20 cellular contexts compared by ENCODE assay signal in the genomic region with DNA sequence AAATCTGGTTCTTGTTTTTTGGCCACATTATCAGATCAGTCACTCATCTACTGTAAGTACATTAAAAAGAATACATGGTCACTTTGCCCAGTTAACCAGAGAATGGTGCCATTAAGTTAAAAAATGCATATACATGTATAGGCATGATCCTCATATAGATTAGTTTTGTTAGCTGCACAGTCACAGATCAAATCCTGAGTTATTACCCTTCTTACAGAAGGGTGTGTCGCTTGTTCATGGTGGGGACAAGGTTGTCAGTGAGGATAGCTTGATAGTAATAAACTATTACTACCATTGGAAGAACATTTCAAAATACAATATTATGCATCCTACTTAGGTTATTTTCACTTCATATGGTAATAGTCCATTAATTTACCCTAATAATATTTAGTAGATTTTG. TPM values are rescaled to one million over a fixed set of nuclear protein-coding genes. Genes with fewer than 3 reads are reported as not detected.
A peak's percentile ranks its signal among the peaks of the same experiment; 100 is the strongest.
DNase-seq lines count a peak whose midpoint lies in the region; ATAC-seq and TF ChIP-seq lines count a peak whose summit lies in the region.
"Had no signal": no experiment of that assay in that cellular context is flagged by ENCODE, and none has a peak within 500 bp of the region (broad histone marks: within the 10 kb centered on the region; RNA-seq: fewer than 3 reads in every experiment).

No MANE protein-coding gene starts in this region.

- H3K27ac Mint-ChIP-seq in GM23338, result no peak overlapping the region
- 0 out of 2 replicates have a peak overlapping the region, but pooled peaks have one; percentile 65 for H3K27ac Mint-ChIP-seq in WTC11
- H3K27ac Mint-ChIP-seq: CD14-positive monocyte had no signal

- POLR2A ChIA-PET in PC-3 (lab: Charles Lee; ENCODE audit: unreplicated experiment) (no interaction called here), WTC11 (lab: Charles Lee) (no interaction called here)

- H3K36me3 ChIP-seq in GM23338 (ENCODE audit: insufficient read depth), result no peaks in the 10 kb centered on the region
- no peaks in the 10 kb centered on the region for H3K36me3 ChIP-seq in PC-3 (ENCODE audit: low read depth, low read length)
- no peaks in the 10 kb centered on the region for H3K36me3 ChIP-seq in mucosa of descending colon (ENCODE audit: low read depth)
- H3K36me3 ChIP-seq: BE2C, HAP-1 had no signal

- peaks cover 43% of the 10 kb centered on the region for H3K4me1 ChIP-seq in GM23338 (ENCODE audit: insufficient read depth)
- H3K4me1 ChIP-seq in PC-3 (ENCODE audit: insufficient read depth, low read length), result peaks cover 44% of the 10 kb centered on the region
- H3K4me1 ChIP-seq in mucosa of descending colon (ENCODE audit: low read depth), result no peaks in the 10 kb centered on the region
- H3K4me1 ChIP-seq: BE2C had no signal

- H3K4me3 Mint-ChIP-seq in GM23338, result no peak overlapping the region
- no peak overlapping the region for H3K4me3 Mint-ChIP-seq in WTC11
- H3K4me3 Mint-ChIP-seq: CD14-positive monocyte had no signal

- H3K79me2 ChIP-seq in GM23338 (replicated peaks; ENCODE audit: insufficient read depth) (peaks cover 97% of the 10 kb centered on the region), PC-3 (ENCODE audit: low read length) (peaks cover 55% of the 10 kb centered on the region)

- no peak for TF ChIP-seq CTCF in GM23338 (conservative IDR thresholded peaks at IDR 0.05; ENCODE audit: low read depth in 2 of 2)
- TF ChIP-seq CTCF in PC-3 (conservative IDR thresholded peaks at IDR 0.05; ENCODE audit: low read depth, low read length), result no peak
- TF ChIP-seq CTCF in WTC11 (IDR thresholded peaks at IDR 0.05), result no peak
- no peak for TF ChIP-seq CTCF in mucosa of descending colon (IDR thresholded peaks at IDR 0.05)

- intact Hi-C loops in PC-3 (cut with micrococcal nuclease), result no loop called here
- intact Hi-C loops in mucosa of descending colon (cut with DNase I, micrococcal nuclease), result no loop called here

- BruUV-seq in PC-3 (replicated peaks; lab: Mats Ljungman, UMichigan), result no TSS peak

- ATAC-seq in GM23338, result no peak
- ATAC-seq in PC-3, result no peak
- no peak for ATAC-seq in WTC11
- peak; percentile 52 for ATAC-seq in mucosa of descending colon
- ATAC-seq in GM21576 (IDR thresholded peaks at IDR 0.05; ENCODE audit: unreplicated experiment), result no peak
- no peak for ATAC-seq in HG03469 (IDR thresholded peaks at IDR 0.05; ENCODE audit: unreplicated experiment)

- H3K27me3 ChIP-seq in GM23338 (ENCODE audit: insufficient read depth), result no peaks in the 10 kb centered on the region
- H3K27me3 ChIP-seq in PC-3 (ENCODE audit: low read length), result no peaks in the 10 kb centered on the region
- H3K27me3 ChIP-seq: BE2C had no signal

- peak overlapping the region; percentile 10 for H3K4me2 ChIP-seq in GM23338
- peak overlapping the region; percentile 68 for H3K4me2 ChIP-seq in PC-3 (ENCODE audit: low read length)

- H3K27me3 Mint-ChIP-seq in GM23338 (ENCODE audit: insufficient read depth, low read depth, poor library complexity), result peaks cover 5% of the 10 kb centered on the region
- no peaks in the 10 kb centered on the region for H3K27me3 Mint-ChIP-seq in WTC11 (ENCODE audit: low read depth)

- peaks cover 57% of the 10 kb centered on the region for H3K4me1 Mint-ChIP-seq in GM23338
- H3K4me1 Mint-ChIP-seq in WTC11, result peaks cover 68% of the 10 kb centered on the region

- 0 out of 2 replicates have a peak overlapping the region, but pooled peaks have one; percentile 8 for H3K9ac ChIP-seq in PC-3 (ENCODE audit: low read length)

- no peaks in the 10 kb centered on the region for H3K9me2 ChIP-seq in GM23338 (ENCODE audit: insufficient read depth)
- no peaks in the 10 kb centered on the region for H3K9me2 ChIP-seq in PC-3 (replicated peaks; ENCODE audit: low read length)

- H3K9me3 Mint-ChIP-seq in GM23338 (peaks cover 6% of the 10 kb centered on the region; the same call in 2 of the 3 replicates), WTC11 (peaks cover 14% of the 10 kb centered on the region)

- no peaks in the 10 kb centered on the region for H3F3A ChIP-seq in GM23338 (replicated peaks; ENCODE audit: low read depth)
- no peaks in the 10 kb centered on the region for H3F3A ChIP-seq in PC-3 (ENCODE audit: low read length, unreplicated experiment)

- H3K36me3 Mint-ChIP-seq in GM23338 (ENCODE audit: low read depth) (peaks cover 23% of the 10 kb centered on the region; the same call in 2 of the 3 replicates), WTC11 (peaks cover 17% of the 10 kb centered on the region)

- CTCF ChIA-PET in PC-3 (lab: Charles Lee) (no interaction called here), WTC11 (lab: Charles Lee) (no interaction called here)

- H3K27ac ChIP-seq in GM23338 (ENCODE audit: low read depth) (no peak overlapping the region), PC-3 (ENCODE audit: low read length) (peak overlapping the region; percentile 81)

- no peak for DNase-seq in GM23338 (ENCODE audit: low spot score)
- DNase-seq in PC-3, result no peak
- DNase-seq in WTC11 (ENCODE audit: low spot score), result no peak
- no peak for DNase-seq in mucosa of descending colon
- no peak for DNase-seq in cerebellum (ENCODE audit: low spot score)
- DNase-seq in globus pallidus (ENCODE audit: low spot score), result no peak
- DNase-seq: BE2C, Calu3, DMS153, DND-41, GOT3, KBM-7, MM.1S, NCI-H2029, NCI-H2227 treated with DMSO at 0.1 percent for 48 hours, NCI-H526 treated with DMSO at 0.1 percent for 48 hours had no signal

- H3K4me3 ChIP-seq in GM23338, result no peak overlapping the region
- H3K4me3 ChIP-seq in PC-3 (ENCODE audit: low read length), result 0 out of 2 replicates have a peak overlapping the region, but pooled peaks have one; percentile 19
- H3K4me3 ChIP-seq in mucosa of descending colon, result no peak overlapping the region
- H3K4me3 ChIP-seq: HAP-1 had no signal

- no peaks in the 10 kb centered on the region for H3K9me3 ChIP-seq in PC-3 (ENCODE audit: low read length)
- H3K9me3 ChIP-seq in mucosa of descending colon, result no peaks in the 10 kb centered on the region
- H3K9me3 ChIP-seq: BE2C, HAP-1 had no signal

- H4K20me1 ChIP-seq in GM23338 (replicated peaks; ENCODE audit: insufficient read depth) (no peaks in the 10 kb centered on the region), PC-3 (ENCODE audit: low read length) (no peaks in the 10 kb centered on the region)

- H2AFZ ChIP-seq in GM23338, result no peak overlapping the region
- H2AFZ ChIP-seq in PC-3 (ENCODE audit: low read length), result no peak overlapping the region

TF ChIP-seq in GM23338, 12 proteins besides CTCF, POLR2A, EP300 and RAD21 (continues in another document):
- TF ChIP-seq, protein P1, sequence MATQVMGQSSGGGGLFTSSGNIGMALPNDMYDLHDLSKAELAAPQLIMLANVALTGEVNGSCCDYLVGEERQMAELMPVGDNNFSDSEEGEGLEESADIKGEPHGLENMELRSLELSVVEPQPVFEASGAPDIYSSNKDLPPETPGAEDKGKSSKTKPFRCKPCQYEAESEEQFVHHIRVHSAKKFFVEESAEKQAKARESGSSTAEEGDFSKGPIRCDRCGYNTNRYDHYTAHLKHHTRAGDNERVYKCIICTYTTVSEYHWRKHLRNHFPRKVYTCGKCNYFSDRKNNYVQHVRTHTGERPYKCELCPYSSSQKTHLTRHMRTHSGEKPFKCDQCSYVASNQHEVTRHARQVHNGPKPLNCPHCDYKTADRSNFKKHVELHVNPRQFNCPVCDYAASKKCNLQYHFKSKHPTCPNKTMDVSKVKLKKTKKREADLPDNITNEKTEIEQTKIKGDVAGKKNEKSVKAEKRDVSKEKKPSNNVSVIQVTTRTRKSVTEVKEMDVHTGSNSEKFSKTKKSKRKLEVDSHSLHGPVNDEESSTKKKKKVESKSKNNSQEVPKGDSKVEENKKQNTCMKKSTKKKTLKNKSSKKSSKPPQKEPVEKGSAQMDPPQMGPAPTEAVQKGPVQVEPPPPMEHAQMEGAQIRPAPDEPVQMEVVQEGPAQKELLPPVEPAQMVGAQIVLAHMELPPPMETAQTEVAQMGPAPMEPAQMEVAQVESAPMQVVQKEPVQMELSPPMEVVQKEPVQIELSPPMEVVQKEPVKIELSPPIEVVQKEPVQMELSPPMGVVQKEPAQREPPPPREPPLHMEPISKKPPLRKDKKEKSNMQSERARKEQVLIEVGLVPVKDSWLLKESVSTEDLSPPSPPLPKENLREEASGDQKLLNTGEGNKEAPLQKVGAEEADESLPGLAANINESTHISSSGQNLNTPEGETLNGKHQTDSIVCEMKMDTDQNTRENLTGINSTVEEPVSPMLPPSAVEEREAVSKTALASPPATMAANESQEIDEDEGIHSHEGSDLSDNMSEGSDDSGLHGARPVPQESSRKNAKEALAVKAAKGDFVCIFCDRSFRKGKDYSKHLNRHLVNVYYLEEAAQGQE (IDR thresholded peaks at IDR 0.05; ENCODE audit: unreplicated experiment), result no peak

TF ChIP-seq in WTC11, 78 proteins besides CTCF, POLR2A, EP300 and RAD21 (continues in another document):
- TF ChIP-seq OVOL2 (CRISPR knock-in tag; IDR thresholded peaks at IDR 0.05; ENCODE audit: borderline replicate concordance) (no peak), NFATC4 (CRISPR knock-in tag; IDR thresholded peaks at IDR 0.05) (no peak)
- TF ChIP-seq, protein P2, sequence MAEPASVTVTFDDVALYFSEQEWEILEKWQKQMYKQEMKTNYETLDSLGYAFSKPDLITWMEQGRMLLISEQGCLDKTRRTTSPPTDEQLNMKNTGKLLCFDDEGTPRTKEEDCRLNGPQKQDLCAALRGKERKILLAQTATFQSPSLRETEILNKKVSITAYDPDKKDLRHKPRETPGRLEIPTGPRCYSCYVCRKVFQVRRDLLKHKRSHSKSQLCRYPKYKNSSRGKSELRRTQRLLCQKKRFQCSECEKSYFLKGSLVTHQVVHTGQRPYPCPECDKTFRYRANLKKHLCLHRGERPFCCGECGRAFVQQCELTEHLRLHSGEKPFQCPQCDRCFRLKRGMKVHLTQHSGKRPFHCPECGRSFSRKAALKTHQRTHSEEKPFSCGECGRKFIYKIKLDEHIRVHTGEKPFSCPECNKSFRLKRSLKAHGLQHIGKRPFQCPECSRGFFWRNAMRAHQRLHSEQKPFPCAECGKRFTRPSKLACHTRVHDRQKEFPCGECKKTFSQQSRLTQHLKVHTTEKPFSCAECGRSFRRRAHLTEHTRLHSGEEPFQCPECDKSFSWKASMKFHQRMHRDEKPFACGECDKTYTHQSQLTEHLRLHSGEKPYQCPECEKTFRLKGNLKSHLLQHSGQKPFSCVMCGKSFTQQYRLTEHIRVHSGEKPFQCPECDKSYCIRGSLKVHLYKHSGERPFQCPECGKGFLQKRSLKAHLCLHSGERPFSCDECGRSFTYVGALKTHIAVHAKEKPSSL (CRISPR knock-in tag; conservative IDR thresholded peaks at IDR 0.05), result no peak

RNA-seq across cellular contexts. Expression of a gene that starts 48.5 kb away (rescaled TPM):
- 64.2 and 72.2 TPM in 2 replicates for total RNA-seq in GM23338 (2014; rRNA removed; shearing (Covaris generic))
- polyA plus RNA-seq in GM23338 (2016; fragmentation: Nextera tagmentation; extraction: Ambion mirVana), result 28.9 and 31.8 TPM in 2 replicates
- total RNA-seq in PC-3 (2014; rRNA removed), result 13.8 and 16.3 TPM in 2 replicates
- total RNA-seq in WTC11 (2021), result 79.9 to 86.9 TPM (median 82.8 TPM) in 3 replicates
- total RNA-seq in mucosa of descending colon, result 100 to 1,000 TPM in 2 of 3 donors, 10 to 100 TPM in 1; 61.4 to 141 (median 109) TPM
- 49.3 TPM for total RNA-seq in cerebellum
